ENCODE assay signal across 29 cellular contexts in genomic region chr6:151539506-151540268, GRCh38. TPM values are rescaled to one million over a fixed set of nuclear protein-coding genes. Genes with fewer than 3 reads are reported as not detected.
"Had no signal": no experiment of that assay in that cellular context is flagged by ENCODE, and none has a peak within 500 bp of the region (broad histone marks: within the 10 kb centered on the region; RNA-seq: fewer than 3 reads in every experiment).

No MANE protein-coding gene starts in this region.

- H3K27ac Mint-ChIP-seq: activated naive CD4-positive, alpha-beta T cell treated with anti-CD3 and anti-CD28 coated beads, Interleukin-2, amount 10 ng/mL, durations not matched to agents 7 days and 5 days; activated naive CD8-positive, alpha-beta T cell treated with anti-CD3 and anti-CD28 coated beads, Interleukin-2, amount 10 ng/mL, durations not matched to agents 7 days and 5 days; activated T-cell treated with anti-CD3 and anti-CD28 coated beads, Interleukin-2, amount 50 U/mL, for 72 hours; nephron; progenitor cell of endocrine pancreas; stimulated activated effector memory CD8-positive, alpha-beta T cell treated with anti-CD3 and anti-CD28 coated beads, Interleukin-12 subunit alpha, Interleukin-12 subunit beta, amount 100 ng/mL, for 72 hours; stimulated activated naive CD8-positive, alpha-beta T cell treated with anti-CD3 and anti-CD28 coated beads, Interleukin-15, Interleukin-2, amounts not matched to agents 100 ng/mL and 50 ng/mL, for 24 hours; type B pancreatic cell had no signal

- FAIRE-seq: islet of Langerhans had no signal

- DNase-seq: activated CD4-positive, alpha-beta T cell treated with anti-CD3 and anti-CD28 coated beads for 4 hours; activated CD4-positive, alpha-beta T cell treated with anti-CD3 and anti-CD28 coated beads, Interleukin-2, amount 50 U/mL, for 4 hours; activated naive CD4-positive, alpha-beta T cell treated with anti-CD3 and anti-CD28 coated beads, Interleukin-2, amount 10 ng/mL, durations not matched to agents 7 days and 5 days; activated naive CD8-positive, alpha-beta T cell treated with anti-CD3 and anti-CD28 coated beads, Interleukin-2, amount 10 ng/mL, durations not matched to agents 7 days and 5 days; activated T-cell treated with anti-CD3 and anti-CD28 coated beads for 4 hours; activated T-cell treated with anti-CD3 and anti-CD28 coated beads, Interleukin-2, amount 50 U/mL, for 72 hours; caudate nucleus; cortex of kidney; gastrocnemius medialis; glutamatergic neuron; left lung; lower lobe of right lung; mesendoderm; ovary; right lobe of liver; stimulated activated CD4-positive, alpha-beta T cell treated with anti-CD3 and anti-CD28 coated beads, Interleukin-4, amount 100 ng/mL, for 24 hours; substantia nigra had no signal

- H3K36me3 ChIP-seq: ascending aorta, esophagus muscularis mucosa, gastrocnemius medialis, left lung, lower lobe of right lung, ovary, right lobe of liver, vagina had no signal

- H3K27ac ChIP-seq: ascending aorta, esophagus muscularis mucosa, gastrocnemius medialis, left lung, lower lobe of right lung, ovary, right lobe of liver, skin epidermis, vagina, VCaP had no signal

- H3K36me3 Mint-ChIP-seq: activated naive CD8-positive, alpha-beta T cell treated with anti-CD3 and anti-CD28 coated beads, Interleukin-2, amount 10 ng/mL, durations not matched to agents 7 days and 5 days; stimulated activated effector memory CD8-positive, alpha-beta T cell treated with anti-CD3 and anti-CD28 coated beads, Interleukin-12 subunit alpha, Interleukin-12 subunit beta, amount 100 ng/mL, for 72 hours; type B pancreatic cell had no signal

- H3K27me3 Mint-ChIP-seq: progenitor cell of endocrine pancreas had no signal

- H3K4me3 Mint-ChIP-seq: activated naive CD4-positive, alpha-beta T cell treated with anti-CD3 and anti-CD28 coated beads, Interleukin-2, amount 10 ng/mL, durations not matched to agents 7 days and 5 days; activated naive CD8-positive, alpha-beta T cell treated with anti-CD3 and anti-CD28 coated beads, Interleukin-2, amount 10 ng/mL, durations not matched to agents 7 days and 5 days; activated T-cell treated with anti-CD3 and anti-CD28 coated beads, Interleukin-2, amount 50 U/mL, for 72 hours; nephron; stimulated activated effector memory CD8-positive, alpha-beta T cell treated with anti-CD3 and anti-CD28 coated beads, Interleukin-12 subunit alpha, Interleukin-12 subunit beta, amount 100 ng/mL, for 72 hours; stimulated activated naive CD8-positive, alpha-beta T cell treated with anti-CD3 and anti-CD28 coated beads, Interleukin-15, Interleukin-2, amounts not matched to agents 100 ng/mL and 50 ng/mL, for 24 hours; type B pancreatic cell had no signal

- H3K27me3 ChIP-seq: ascending aorta, esophagus muscularis mucosa, gastrocnemius medialis, left lung, ovary, right lobe of liver, vagina had no signal

- H3K9me3 ChIP-seq: gastrocnemius medialis, ovary had no signal

- H3K4me3 ChIP-seq: ascending aorta, esophagus muscularis mucosa, gastrocnemius medialis, left lung, lower lobe of right lung, ovary, right lobe of liver, skin epidermis, vagina had no signal

- H3K4me1 ChIP-seq: ascending aorta, esophagus muscularis mucosa, gastrocnemius medialis, left lung, lower lobe of right lung, right lobe of liver had no signal

- H3K4me1 Mint-ChIP-seq: activated naive CD4-positive, alpha-beta T cell treated with anti-CD3 and anti-CD28 coated beads, Interleukin-2, amount 10 ng/mL, durations not matched to agents 7 days and 5 days; activated naive CD8-positive, alpha-beta T cell treated with anti-CD3 and anti-CD28 coated beads, Interleukin-2, amount 10 ng/mL, durations not matched to agents 7 days and 5 days; nephron; stimulated activated effector memory CD8-positive, alpha-beta T cell treated with anti-CD3 and anti-CD28 coated beads, Interleukin-12 subunit alpha, Interleukin-12 subunit beta, amount 100 ng/mL, for 72 hours had no signal

RNA-seq across cellular contexts. Expression of gene CCDC170, which starts 45.9 kb away (rescaled TPM):
- total RNA-seq: activated naive CD8-positive, alpha-beta T cell treated with anti-CD3 and anti-CD28 coated beads, Interleukin-2, amount 10 ng/mL, durations not matched to agents 7 days and 5 days; activated T-cell treated with anti-CD3 and anti-CD28 coated beads, Interleukin-2, amount 50 U/mL, for 72 hours; ascending aorta; progenitor cell of endocrine pancreas; T-helper 1 cell treated with Interleukin-12 subunit alpha and Interleukin-12 subunit beta and Interleukin-4 antibody, amounts not matched to agents 30 ng/mL and 1 ng/mL, for 36 hours had no signal
